In genomic region chr17:47810901-47811635, GRCh38 we compare ENCODE assay signal across 14 cellular contexts. TPM values are rescaled to one million over a fixed set of nuclear protein-coding genes. Genes with fewer than 3 reads are reported as not detected.
A peak's percentile ranks its signal among the peaks of the same experiment; 100 is the strongest.
DNase-seq lines count a peak whose midpoint lies in the region; ATAC-seq, FAIRE-seq and TF ChIP-seq lines count a peak whose summit lies in the region.
"Had no signal": no experiment of that assay in that cellular context is flagged by ENCODE, and none has a peak within 500 bp of the region (broad histone marks: within the 10 kb centered on the region; RNA-seq: fewer than 3 reads in every experiment).

No MANE protein-coding gene starts in this region.

- peak overlapping the region in 1 of 3 experiments; percentile 30 for H3K4me3 ChIP-seq in keratinocyte (ENCODE audit: control insufficient read depth in 2 of 3, extremely low read depth in 1 of 3, insufficient read depth in 2 of 3, low read depth in 1 of 3, low read length in 3 of 3)
- H3K4me3 ChIP-seq in small intestine (ENCODE audit: low read depth in 1 of 2, low read length in 2 of 2), result no peak overlapping the region

- H3K4me1 ChIP-seq in keratinocyte (ENCODE audit: control insufficient read depth, extremely low read depth, insufficient read depth, low read length) (peaks cover 20% of the 10 kb centered on the region), small intestine (ENCODE audit: control insufficient read depth in 2 of 2, insufficient read depth in 1 of 2, low read depth in 1 of 2, low read length in 1 of 2) (peaks cover 0 to 1% of the 10 kb centered on the region in 2 donors)

- H3K9me3 ChIP-seq in keratinocyte (ENCODE audit: control insufficient read depth, low read depth, low read length) (no peaks in the 10 kb centered on the region), small intestine (ENCODE audit: control insufficient read depth, low read depth) (no peaks in the 10 kb centered on the region)

- WGBS in small intestine, 3 donors, result 16 to 68% (median 48%) methylated on average over 9 of the region's 9 CpGs

- peak overlapping the region; percentile 72 for H3K4me2 ChIP-seq in keratinocyte (ENCODE audit: control insufficient read depth, extremely low read depth, insufficient read depth, low read depth, low read length)

- no peaks in the 10 kb centered on the region for H3K79me2 ChIP-seq in keratinocyte (ENCODE audit: control insufficient read depth, insufficient read depth, low read length)

- H4K20me1 ChIP-seq in keratinocyte (ENCODE audit: control insufficient read depth, extremely low read depth, insufficient read depth, low read length), result no peaks in the 10 kb centered on the region

- no peaks in the 10 kb centered on the region for H3K27me3 ChIP-seq in keratinocyte (ENCODE audit: control insufficient read depth, extremely low read depth, insufficient read depth, low read length)
- no peaks in the 10 kb centered on the region for H3K27me3 ChIP-seq in small intestine (ENCODE audit: control insufficient read depth in 2 of 2, insufficient read depth in 2 of 2, low read length in 2 of 2)

- H3K27ac ChIP-seq in keratinocyte (ENCODE audit: control insufficient read depth, insufficient read depth, low read length) (peak overlapping the region; percentile 85), small intestine (ENCODE audit: low read depth in 1 of 2, low read length in 1 of 2) (peak overlapping the region; percentile 81 to 87)

- H3K4me1 Mint-ChIP-seq in activated CD8-positive, alpha-beta T cell treated with anti-CD3 and anti-CD28 coated beads for 36 hours (ENCODE audit: low read depth), result peaks cover 7% of the 10 kb centered on the region
- peaks cover 5% of the 10 kb centered on the region for H3K4me1 Mint-ChIP-seq in activated CD8-positive, alpha-beta T cell treated with anti-CD3 and anti-CD28 coated beads, Interleukin-2, amount 10 ng/mL, durations not matched to agents 7 days and 5 days (ENCODE audit: low read depth)
- no peaks in the 10 kb centered on the region for H3K4me1 Mint-ChIP-seq in activated B cell treated with CpG ODN at 0.5 μM for 24 hours
- H3K4me1 Mint-ChIP-seq in glutamatergic neuron (ENCODE audit: low read depth, unreplicated experiment), result no peaks in the 10 kb centered on the region

- ATAC-seq in activated CD8-positive, alpha-beta T cell treated with anti-CD3 and anti-CD28 coated beads for 36 hours, result no peak
- no peak for ATAC-seq in activated CD8-positive, alpha-beta T cell treated with anti-CD3 and anti-CD28 coated beads, Interleukin-2, amount 10 ng/mL, durations not matched to agents 7 days and 5 days
- ATAC-seq in activated B cell treated with CpG ODN at 0.5 μM for 24 hours (ENCODE audit: low read depth), result no peak

- CTCF ChIA-PET in activated CD8-positive, alpha-beta T cell treated with anti-CD3 and anti-CD28 coated beads for 36 hours (lab: Charles Lee), result interaction anchor here (0.9 kb wide), 1 partner anchor 9 kb away, joined by 5 read pairs; no protein-coding TSS in a partner anchor
- CTCF ChIA-PET in activated CD8-positive, alpha-beta T cell treated with anti-CD3 and anti-CD28 coated beads, Interleukin-2, amount 10 ng/mL, durations not matched to agents 7 days and 5 days (lab: Charles Lee), result interaction anchor here (1.1 kb wide), 1 partner anchor 21 kb away, joined by 3 read pairs; no protein-coding TSS in a partner anchor
- CTCF ChIA-PET in activated B cell treated with CpG ODN at 0.5 μM for 24 hours (lab: Charles Lee), result no interaction called here

- no peaks in the 10 kb centered on the region for H3K9me3 Mint-ChIP-seq in activated CD8-positive, alpha-beta T cell treated with anti-CD3 and anti-CD28 coated beads for 36 hours
- no peaks in the 10 kb centered on the region for H3K9me3 Mint-ChIP-seq in activated CD8-positive, alpha-beta T cell treated with anti-CD3 and anti-CD28 coated beads, Interleukin-2, amount 10 ng/mL, durations not matched to agents 7 days and 5 days (ENCODE audit: insufficient read depth)
- H3K9me3 Mint-ChIP-seq in activated B cell treated with CpG ODN at 0.5 μM for 24 hours (no peaks in the 10 kb centered on the region), glutamatergic neuron (ENCODE audit: unreplicated experiment) (peaks cover 1% of the 10 kb centered on the region)

- DNase-seq in activated CD8-positive, alpha-beta T cell treated with anti-CD3 and anti-CD28 coated beads for 36 hours, result no peak
- no peak for DNase-seq in activated CD8-positive, alpha-beta T cell treated with anti-CD3 and anti-CD28 coated beads, Interleukin-2, amount 10 ng/mL, durations not matched to agents 7 days and 5 days
- DNase-seq in activated B cell treated with CpG ODN at 0.5 μM for 24 hours (no peak), keratinocyte (ENCODE audit: low read depth, low spot score) (no peak), small intestine (peak; percentile 73), glutamatergic neuron (no peak), NCI-H2227 treated with DMSO at 0.1 percent for 48 hours (lab: John Stamatoyannopoulos, UW) (no peak), HUDEP-2 (lab: John Stamatoyannopoulos, UW; ENCODE audit: unreplicated experiment in 76 of 76) (no peak)
- DNase-seq: caudate nucleus, DMS153, KBM-7, NCI-H2029 treated with DMSO at 0.1 percent for 48 hours, T-helper 9 cell had no signal

- POLR2A ChIA-PET in activated CD8-positive, alpha-beta T cell treated with anti-CD3 and anti-CD28 coated beads for 36 hours (lab: Charles Lee), result no interaction called here
- POLR2A ChIA-PET in activated CD8-positive, alpha-beta T cell treated with anti-CD3 and anti-CD28 coated beads, Interleukin-2, amount 10 ng/mL, durations not matched to agents 7 days and 5 days (lab: Charles Lee), result interaction anchor here (1.4 kb wide), 1 partner anchor 11 kb away, joined by 4 read pairs; the partner anchor contains the start of gene OSBPL7
- POLR2A ChIA-PET in activated B cell treated with CpG ODN at 0.5 μM for 24 hours (lab: Charles Lee), result interaction anchor here (0.7 kb wide), 1 partner anchor 11 kb away, joined by 14 read pairs; no protein-coding TSS in a partner anchor

- H3K4me3 Mint-ChIP-seq in activated CD8-positive, alpha-beta T cell treated with anti-CD3 and anti-CD28 coated beads for 36 hours, result no peak overlapping the region
- no peak overlapping the region for H3K4me3 Mint-ChIP-seq in activated CD8-positive, alpha-beta T cell treated with anti-CD3 and anti-CD28 coated beads, Interleukin-2, amount 10 ng/mL, durations not matched to agents 7 days and 5 days
- no peak overlapping the region for H3K4me3 Mint-ChIP-seq in activated B cell treated with CpG ODN at 0.5 μM for 24 hours
- no peak overlapping the region for H3K4me3 Mint-ChIP-seq in glutamatergic neuron (ENCODE audit: unreplicated experiment)

- H3K9me1 ChIP-seq in keratinocyte (ENCODE audit: control insufficient read depth, extremely low read depth, insufficient read depth, low read length), result peaks cover 4% of the 10 kb centered on the region

- peak overlapping the region; percentile 62 for H3K9ac ChIP-seq in keratinocyte (ENCODE audit: control insufficient read depth, extremely low read depth, insufficient read depth, low read length)

- H2AFZ ChIP-seq in keratinocyte (ENCODE audit: control insufficient read depth, low read length), result no peak overlapping the region

- no peak for TF ChIP-seq CTCF in activated CD8-positive, alpha-beta T cell treated with anti-CD3 and anti-CD28 coated beads for 36 hours (IDR thresholded peaks at IDR 0.05)
- no peak for TF ChIP-seq CTCF in activated B cell treated with CpG ODN at 0.5 μM for 24 hours (IDR thresholded peaks at IDR 0.05)
- no peak for TF ChIP-seq CTCF in keratinocyte (optimal IDR thresholded peaks at IDR 0.05 in 1 of 3, IDR thresholded peaks at IDR 0.05 in 1 of 3, conservative IDR thresholded peaks at IDR 0.05 in 1 of 3; ENCODE audit: extremely low read depth in 1 of 3, insufficient read depth in 2 of 3, low read length in 3 of 3)
- no peak for TF ChIP-seq CTCF in glutamatergic neuron (IDR thresholded peaks at IDR 0.05; ENCODE audit: partially characterized antibody, unreplicated experiment)

- dilution Hi-C loops in keratinocyte (cut with MboI; ENCODE audit: extremely low pct_ligation_motif_present, low sequenced_read_pairs), result no loop called here

- peaks cover 19% of the 10 kb centered on the region for H3K36me3 Mint-ChIP-seq in activated CD8-positive, alpha-beta T cell treated with anti-CD3 and anti-CD28 coated beads for 36 hours (ENCODE audit: low read depth)
- H3K36me3 Mint-ChIP-seq in activated CD8-positive, alpha-beta T cell treated with anti-CD3 and anti-CD28 coated beads, Interleukin-2, amount 10 ng/mL, durations not matched to agents 7 days and 5 days (ENCODE audit: low read depth), result peaks cover 51% of the 10 kb centered on the region
- H3K36me3 Mint-ChIP-seq in activated B cell treated with CpG ODN at 0.5 μM for 24 hours (ENCODE audit: low read depth), result peaks cover 88% of the 10 kb centered on the region
- H3K36me3 Mint-ChIP-seq in glutamatergic neuron (ENCODE audit: unreplicated experiment), result peaks cover 6% of the 10 kb centered on the region

- peak overlapping the region; percentile 9 for H3K27ac Mint-ChIP-seq in activated CD8-positive, alpha-beta T cell treated with anti-CD3 and anti-CD28 coated beads for 36 hours
- no peak overlapping the region for H3K27ac Mint-ChIP-seq in activated CD8-positive, alpha-beta T cell treated with anti-CD3 and anti-CD28 coated beads, Interleukin-2, amount 10 ng/mL, durations not matched to agents 7 days and 5 days
- peak overlapping the region; percentile 11 for H3K27ac Mint-ChIP-seq in activated B cell treated with CpG ODN at 0.5 μM for 24 hours
- H3K27ac Mint-ChIP-seq in glutamatergic neuron (ENCODE audit: unreplicated experiment), result no peak overlapping the region

- no peaks in the 10 kb centered on the region for H3K27me3 Mint-ChIP-seq in activated CD8-positive, alpha-beta T cell treated with anti-CD3 and anti-CD28 coated beads for 36 hours
- H3K27me3 Mint-ChIP-seq in activated CD8-positive, alpha-beta T cell treated with anti-CD3 and anti-CD28 coated beads, Interleukin-2, amount 10 ng/mL, durations not matched to agents 7 days and 5 days (ENCODE audit: low read depth), result no peaks in the 10 kb centered on the region
- H3K27me3 Mint-ChIP-seq in activated B cell treated with CpG ODN at 0.5 μM for 24 hours (no peaks in the 10 kb centered on the region), glutamatergic neuron (ENCODE audit: unreplicated experiment) (peaks cover 13% of the 10 kb centered on the region)

- no peak for FAIRE-seq in keratinocyte (lab: Jason Lieb, UNC)
- FAIRE-seq in small intestine (lab: Jason Lieb, UNC), result no peak
- FAIRE-seq: A204.1 had no signal

- intact Hi-C loops in activated CD8-positive, alpha-beta T cell treated with anti-CD3 and anti-CD28 coated beads for 36 hours (cut with micrococcal nuclease), result no loop called here
- intact Hi-C loops in activated B cell treated with CpG ODN at 0.5 μM for 24 hours (cut with micrococcal nuclease), result no loop called here

- H3K36me3 ChIP-seq in keratinocyte (ENCODE audit: control insufficient read depth in 2 of 2, extremely low read depth in 1 of 2, insufficient read depth in 2 of 2, low read length in 2 of 2) (peaks cover 0 to 4% of the 10 kb centered on the region in 2 experiments), small intestine (ENCODE audit: control insufficient read depth in 2 of 2, insufficient read depth in 2 of 2, low read length in 2 of 2) (peaks cover 7 to 43% of the 10 kb centered on the region in 2 donors)

RNA-seq across cellular contexts. Expression of gene OSBPL7, which starts 10.5 kb away (rescaled TPM):
- total RNA-seq in activated CD8-positive, alpha-beta T cell treated with anti-CD3 and anti-CD28 coated beads for 36 hours, result 10 to 100 TPM; 18.0 to 19.8 TPM
- 10 to 100 TPM; 33.0 to 33.6 TPM for total RNA-seq in activated CD8-positive, alpha-beta T cell treated with anti-CD3 and anti-CD28 coated beads, Interleukin-2, amount 10 ng/mL, durations not matched to agents 7 days and 5 days
- total RNA-seq in activated B cell treated with CpG ODN at 0.5 μM for 24 hours (28.8 and 34.4 TPM in 2 replicates), glutamatergic neuron (ENCODE audit: unreplicated experiment) (30.0 TPM)
- polyA plus RNA-seq in keratinocyte (1.9 to 3.4 TPM (median 2.2 TPM) in 3 replicates), small intestine (10 to 100 TPM; 25.9 to 67.5 (median 28.6) TPM)
- polyA plus RNA-seq in keratinocyte (2011; ENCODE audit: low read depth), result not detected
- 0.95 and 1.5 TPM in 2 replicates for polyA plus RNA-seq in keratinocyte (2011; cell fraction: cytosol; rRNA removed)
- 8.6 and 13.9 TPM in 2 replicates for polyA plus RNA-seq in keratinocyte (2011; cell fraction: nucleus; rRNA removed)
- polyA plus RNA-seq in keratinocyte (2012; ENCODE audit: low replicate concordance), result 0.37 and 2.5 TPM in 2 replicates
- polyA minus RNA-seq in keratinocyte, result 2.8 to 7.8 TPM (median 5.8 TPM) in 3 replicates
- 2.3 TPM for polyA minus RNA-seq in keratinocyte (2011; cell fraction: cytosol; rRNA and poly(A)+ RNA removed)
- polyA minus RNA-seq in keratinocyte (2011; cell fraction: nucleus; rRNA and poly(A)+ RNA removed), result 5.2 and 7.1 TPM in 2 replicates

RNA-seq across cellular contexts. Expression of gene MRPL10, which starts 20.3 kb away (rescaled TPM):
- total RNA-seq in activated CD8-positive, alpha-beta T cell treated with anti-CD3 and anti-CD28 coated beads for 36 hours, result 10 to 100 TPM; 66.5 to 67.0 TPM
- 10 to 100 TPM; 37.9 to 41.6 TPM for total RNA-seq in activated CD8-positive, alpha-beta T cell treated with anti-CD3 and anti-CD28 coated beads, Interleukin-2, amount 10 ng/mL, durations not matched to agents 7 days and 5 days
- 36.4 and 37.4 TPM in 2 replicates for total RNA-seq in activated B cell treated with CpG ODN at 0.5 μM for 24 hours
- polyA plus RNA-seq in keratinocyte, result 42.4 to 52.5 TPM (median 43.1 TPM) in 3 replicates
- 36.2 TPM for polyA plus RNA-seq in keratinocyte (2011; ENCODE audit: low read depth)
- polyA plus RNA-seq in keratinocyte (2011; cell fraction: cytosol; rRNA removed), result 49.7 and 55.2 TPM in 2 replicates
- polyA plus RNA-seq in keratinocyte (2011; cell fraction: nucleus; rRNA removed), result 33.2 and 38.8 TPM in 2 replicates
- polyA plus RNA-seq in keratinocyte (2012; ENCODE audit: low replicate concordance), result 35.4 and 36.8 TPM in 2 replicates
- 57.4 to 77.0 TPM (median 62.3 TPM) in 3 replicates for polyA minus RNA-seq in keratinocyte
- 103 TPM for polyA minus RNA-seq in keratinocyte (2011; cell fraction: cytosol; rRNA and poly(A)+ RNA removed)
- 10.7 and 11.7 TPM in 2 replicates for polyA minus RNA-seq in keratinocyte (2011; cell fraction: nucleus; rRNA and poly(A)+ RNA removed)
- 10 to 100 TPM; 47.0 to 54.1 (median 48.4) TPM for polyA plus RNA-seq in small intestine
- 38.7 TPM for total RNA-seq in glutamatergic neuron (ENCODE audit: unreplicated experiment)

RNA-seq across cellular contexts. Expression of gene LRRC46, which starts 20.4 kb away (rescaled TPM):
- under 1 TPM; 0.38 to 0.67 TPM for total RNA-seq in activated CD8-positive, alpha-beta T cell treated with anti-CD3 and anti-CD28 coated beads for 36 hours
- under 1 TPM; 0.82 to 0.97 TPM for total RNA-seq in activated CD8-positive, alpha-beta T cell treated with anti-CD3 and anti-CD28 coated beads, Interleukin-2, amount 10 ng/mL, durations not matched to agents 7 days and 5 days
- total RNA-seq in activated B cell treated with CpG ODN at 0.5 μM for 24 hours (1.5 and 1.9 TPM in 2 replicates), glutamatergic neuron (ENCODE audit: unreplicated experiment) (1.3 TPM)
- polyA plus RNA-seq in keratinocyte (0.13 to 0.43 TPM (median 0.34 TPM) in 3 replicates), small intestine (under 1 TPM; 0.22 to 0.54 (median 0.25) TPM)
- polyA plus RNA-seq in keratinocyte (2011; ENCODE audit: low read depth), result not detected
- polyA plus RNA-seq in keratinocyte (2011; cell fraction: cytosol; rRNA removed), result 0.12 and 0.26 TPM in 2 replicates
- polyA plus RNA-seq in keratinocyte (2011; cell fraction: nucleus; rRNA removed), result 0.27 and 0.45 TPM in 2 replicates
- polyA plus RNA-seq in keratinocyte (2012; ENCODE audit: low replicate concordance), result 0.50 and 0.54 TPM in 2 replicates
- polyA minus RNA-seq in keratinocyte, result 0.23 to 1.6 TPM (median 0.26 TPM) in 3 replicates
- not detected for polyA minus RNA-seq in keratinocyte (2011; cell fraction: cytosol; rRNA and poly(A)+ RNA removed)
- not detected in 2 replicates for polyA minus RNA-seq in keratinocyte (2011; cell fraction: nucleus; rRNA and poly(A)+ RNA removed)

RNA-seq across cellular contexts. Expression of gene SCRN2, which starts 30.0 kb away (rescaled TPM):
- 10 to 100 TPM; 21.0 to 23.8 TPM for total RNA-seq in activated CD8-positive, alpha-beta T cell treated with anti-CD3 and anti-CD28 coated beads for 36 hours
- total RNA-seq in activated CD8-positive, alpha-beta T cell treated with anti-CD3 and anti-CD28 coated beads, Interleukin-2, amount 10 ng/mL, durations not matched to agents 7 days and 5 days, result 10 to 100 TPM; 24.1 to 24.8 TPM
- total RNA-seq in activated B cell treated with CpG ODN at 0.5 μM for 24 hours, result 32.1 and 36.3 TPM in 2 replicates
- polyA plus RNA-seq in keratinocyte, result 17.1 to 26.4 TPM (median 24.8 TPM) in 3 replicates
- polyA plus RNA-seq in keratinocyte (2011; ENCODE audit: low read depth), result 7.4 TPM
- 9.8 and 21.7 TPM in 2 replicates for polyA plus RNA-seq in keratinocyte (2011; cell fraction: cytosol; rRNA removed)
- 62.5 and 68.2 TPM in 2 replicates for polyA plus RNA-seq in keratinocyte (2011; cell fraction: nucleus; rRNA removed)
- 19.2 and 28.0 TPM in 2 replicates for polyA plus RNA-seq in keratinocyte (2012; ENCODE audit: low replicate concordance)
- 14.6 to 22.0 TPM (median 14.9 TPM) in 3 replicates for polyA minus RNA-seq in keratinocyte
- 17.8 TPM for polyA minus RNA-seq in keratinocyte (2011; cell fraction: cytosol; rRNA and poly(A)+ RNA removed)
- polyA minus RNA-seq in keratinocyte (2011; cell fraction: nucleus; rRNA and poly(A)+ RNA removed), result 15.2 and 16.5 TPM in 2 replicates
- 100 to 1,000 TPM in 1 of 3 donors, 10 to 100 TPM in 2; 46.0 to 127 (median 81.3) TPM for polyA plus RNA-seq in small intestine
- 39.1 TPM for total RNA-seq in glutamatergic neuron (ENCODE audit: unreplicated experiment)

RNA-seq across cellular contexts. Expression of gene SP6, which starts 39.9 kb away (rescaled TPM):
- total RNA-seq in activated CD8-positive, alpha-beta T cell treated with anti-CD3 and anti-CD28 coated beads for 36 hours, result under 1 TPM; 0.13 to 0.18 TPM
- total RNA-seq in activated CD8-positive, alpha-beta T cell treated with anti-CD3 and anti-CD28 coated beads, Interleukin-2, amount 10 ng/mL, durations not matched to agents 7 days and 5 days, result under 1 TPM in 1 of 2 experiments, not detected in 1; 0.05 TPM
- total RNA-seq in activated B cell treated with CpG ODN at 0.5 μM for 24 hours (0.09 TPM in 1 of 2 replicates, not detected in the other), glutamatergic neuron (ENCODE audit: unreplicated experiment) (1.7 TPM)
- polyA plus RNA-seq in keratinocyte (2.0 to 3.0 TPM (median 2.0 TPM) in 3 replicates), small intestine (1 to 10 TPM; 1.6 to 3.8 (median 2.5) TPM)
- polyA plus RNA-seq in keratinocyte (2011; ENCODE audit: low read depth), result 1.6 TPM
- polyA plus RNA-seq in keratinocyte (2011; cell fraction: cytosol; rRNA removed), result 2.0 and 2.1 TPM in 2 replicates
- 6.7 and 8.5 TPM in 2 replicates for polyA plus RNA-seq in keratinocyte (2011; cell fraction: nucleus; rRNA removed)
- polyA plus RNA-seq in keratinocyte (2012; ENCODE audit: low replicate concordance), result 3.1 and 9.5 TPM in 2 replicates
- 1.2 to 2.5 TPM (median 1.6 TPM) in 3 replicates for polyA minus RNA-seq in keratinocyte
- polyA minus RNA-seq in keratinocyte (2011; cell fraction: cytosol; rRNA and poly(A)+ RNA removed), result 2.5 TPM
- polyA minus RNA-seq in keratinocyte (2011; cell fraction: nucleus; rRNA and poly(A)+ RNA removed), result 4.4 and 4.5 TPM in 2 replicates

Comparison
In these comparisons a context has a peak if more than half of its experiments do, and no peak if none do; other contexts are left out.
1. H3K27ac Mint-ChIP-seq: peak in activated CD8-positive, alpha-beta T cell treated with anti-CD3 and anti-CD28 coated beads for 36 hours (single experiment) and activated B cell treated with CpG ODN at 0.5 μM for 24 hours (single experiment); none in activated CD8-positive, alpha-beta T cell treated with anti-CD3 and anti-CD28 coated beads, Interleukin-2, amount 10 ng/mL, durations not matched to agents 7 days and 5 days (single experiment) and glutamatergic neuron (single experiment).